ENCODE assay signal across 6 cellular contexts in genomic region chr19:11420894-11421606, GRCh38. TPM values are rescaled to one million over a fixed set of nuclear protein-coding genes. Genes with fewer than 3 reads are reported as not detected.
DNase-seq lines count a peak whose midpoint lies in the region; ATAC-seq and TF ChIP-seq lines count a peak whose summit lies in the region.

No MANE protein-coding gene starts in this region.

- 11% methylated on average over 28 of the region's 28 CpGs for WGBS in right cardiac atrium

- H3K9me3 Mint-ChIP-seq in activated CD4-positive, alpha-beta T cell treated with anti-CD3 and anti-CD28 coated beads for 36 hours (ENCODE audit: low read depth), result no peaks in the 10 kb centered on the region

- H3K4me1 ChIP-seq in right cardiac atrium (ENCODE audit: control insufficient read depth, insufficient read depth, low read length) (no peaks in the 10 kb centered on the region), tibial artery (peaks cover 0 to 51% (median 37%) of the 10 kb centered on the region in 4 donors), HAP-1 (no peaks in the 10 kb centered on the region)

- H3K4me1 Mint-ChIP-seq in activated CD4-positive, alpha-beta T cell treated with anti-CD3 and anti-CD28 coated beads for 36 hours, result peaks cover 31% of the 10 kb centered on the region

- CTCF ChIA-PET in activated CD4-positive, alpha-beta T cell treated with anti-CD3 and anti-CD28 coated beads for 36 hours (lab: Charles Lee), result interaction anchor here (0.5 to 3.7 kb wide), 7 partner anchors 13 to 179 kb away, joined by 3 to 27 read pairs (median 4); partner anchors contain the start of genes EPOR, ODAD3 and PRKCSH

- in situ Hi-C loops in HAP-1 (cut with MboI; ENCODE audit: low sequenced_read_pairs), result no loop called here

- H3K27ac ChIP-seq in right cardiac atrium (ENCODE audit: low read length), result peak overlapping the region; percentile 43
- H3K27ac ChIP-seq in tibial artery, result peak overlapping the region; percentile 67 to 79

- H3K9me3 ChIP-seq in right cardiac atrium (ENCODE audit: control insufficient read depth, low read length) (no peaks in the 10 kb centered on the region), tibial artery (no peaks in the 10 kb centered on the region), HAP-1 (no peaks in the 10 kb centered on the region)

- no peak overlapping the region for H3K27ac Mint-ChIP-seq in activated CD4-positive, alpha-beta T cell treated with anti-CD3 and anti-CD28 coated beads for 36 hours

- H3K4me3 ChIP-seq in right cardiac atrium (ENCODE audit: low read length), result peak overlapping the region; percentile 41
- peak overlapping the region; percentile 47 for H3K4me3 ChIP-seq in tibial artery
- no peak overlapping the region for H3K4me3 ChIP-seq in HAP-1

- H3K4me3 Mint-ChIP-seq in activated CD4-positive, alpha-beta T cell treated with anti-CD3 and anti-CD28 coated beads for 36 hours, result peak overlapping the region; percentile 52

- H3K27me3 ChIP-seq in right cardiac atrium (ENCODE audit: control insufficient read depth, insufficient read depth), result no peaks in the 10 kb centered on the region
- H3K27me3 ChIP-seq in tibial artery, result peaks cover 0 to 5% of the 10 kb centered on the region in 2 donors
- peaks cover 28% of the 10 kb centered on the region for H3K27me3 ChIP-seq in HAP-1 (ENCODE audit: low read depth)

- DNase-seq in activated CD4-positive, alpha-beta T cell treated with anti-CD3 and anti-CD28 coated beads for 36 hours, result peak; percentile 28
- DNase-seq in activated CD4-positive, alpha-beta T cell treated with anti-CD3 and anti-CD28 coated beads, Interleukin-2, amount 50 U/mL, for 1 hour, result no peak
- DNase-seq in right cardiac atrium (peak; percentile 65 to 87 (median 85)), tibial artery (peak in 1 of 2 donors; percentile 30), SIG-M5 treated with dmso at 0.1 percent for 504 hours (lab: John Stamatoyannopoulos, UW; ENCODE audit: unreplicated experiment) (no peak), HAP-1 (ENCODE audit: low spot score in 2 of 2) (no peak)

- TF ChIP-seq CTCF in tibial artery (IDR thresholded peaks at IDR 0.05), result no peak

- no peak for ATAC-seq in activated CD4-positive, alpha-beta T cell treated with anti-CD3 and anti-CD28 coated beads for 36 hours
- peak; percentile 20 to 39 for ATAC-seq in right cardiac atrium

- peaks cover 61% of the 10 kb centered on the region for H3K27me3 Mint-ChIP-seq in activated CD4-positive, alpha-beta T cell treated with anti-CD3 and anti-CD28 coated beads for 36 hours

- H3K36me3 ChIP-seq in tibial artery (no peaks in the 10 kb centered on the region), HAP-1 (replicated peaks) (no peaks in the 10 kb centered on the region)

- POLR2A ChIA-PET in activated CD4-positive, alpha-beta T cell treated with anti-CD3 and anti-CD28 coated beads for 36 hours (lab: Charles Lee), result interaction anchor here (0.6 to 0.9 kb wide), 3 partner anchors 46 to 1041 kb away, joined by 3 to 5 read pairs (median 4); partner anchors contain the start of genes SWSAP1 and TYK2

- no peaks in the 10 kb centered on the region for H3K36me3 Mint-ChIP-seq in activated CD4-positive, alpha-beta T cell treated with anti-CD3 and anti-CD28 coated beads for 36 hours (ENCODE audit: low read depth)

- intact Hi-C loops in activated CD4-positive, alpha-beta T cell treated with anti-CD3 and anti-CD28 coated beads for 36 hours (cut with DNase I, micrococcal nuclease), result loop anchor here (1.0 to 5.0 kb wide), 2 partner anchors 39 to 40 kb away; partner anchors contain the start of gene EPOR (in 1 of the 2)
- intact Hi-C loops in right cardiac atrium (cut with DNase I), result no loop called here
- intact Hi-C loops in tibial artery (cut with DNase I; ENCODE audit: low total_unique reads), result loop anchor here (2.0 kb wide), 1 partner anchor 38 kb away; no protein-coding TSS in a partner anchor

RNA-seq across cellular contexts. Expression of gene RGL3, which starts 1.9 kb away (rescaled TPM):
- not detected for total RNA-seq in activated CD4-positive, alpha-beta T cell treated with anti-CD3 and anti-CD28 coated beads for 36 hours
- total RNA-seq in right cardiac atrium, result 10 to 100 TPM; 14.0 to 25.2 (median 14.5) TPM
- polyA plus RNA-seq in right cardiac atrium, result 16.1 TPM

RNA-seq across cellular contexts. Expression of gene ODAD3, which starts 13.9 kb away (rescaled TPM):
- under 1 TPM; 0.16 to 0.25 TPM for total RNA-seq in activated CD4-positive, alpha-beta T cell treated with anti-CD3 and anti-CD28 coated beads for 36 hours
- total RNA-seq in right cardiac atrium, result 1 to 10 TPM; 1.0 to 1.2 (median 1.0) TPM
- 1.1 TPM for polyA plus RNA-seq in right cardiac atrium

RNA-seq across cellular contexts. Expression of gene PRKCSH, which starts 14.4 kb away (rescaled TPM):
- 100 to 1,000 TPM; 225 to 269 TPM for total RNA-seq in activated CD4-positive, alpha-beta T cell treated with anti-CD3 and anti-CD28 coated beads for 36 hours
- 100 to 1,000 TPM; 125 to 158 (median 137) TPM for total RNA-seq in right cardiac atrium
- polyA plus RNA-seq in right cardiac atrium, result 80.1 TPM

RNA-seq across cellular contexts. Expression of gene EPOR, which starts 36.9 kb away (rescaled TPM):
- 1 to 10 TPM; 8.0 to 8.4 TPM for total RNA-seq in activated CD4-positive, alpha-beta T cell treated with anti-CD3 and anti-CD28 coated beads for 36 hours
- total RNA-seq in right cardiac atrium, result 10 to 100 TPM in 3 of 4 donors, 1 to 10 TPM in 1; 8.5 to 12.6 (median 11.5) TPM
- 10.3 TPM for polyA plus RNA-seq in right cardiac atrium

RNA-seq across cellular contexts. Expression of gene SWSAP1, which starts 46.6 kb away (rescaled TPM):
- 1 to 10 TPM; 1.5 to 1.7 TPM for total RNA-seq in activated CD4-positive, alpha-beta T cell treated with anti-CD3 and anti-CD28 coated beads for 36 hours
- total RNA-seq in right cardiac atrium, result 1 to 10 TPM; 1.0 to 1.9 (median 1.3) TPM
- polyA plus RNA-seq in right cardiac atrium, result 1.9 TPM

Comparison
In these comparisons a context has a peak if more than half of its experiments do, and no peak if none do; other contexts are left out.
1. DNase-seq: peak in activated CD4-positive, alpha-beta T cell treated with anti-CD3 and anti-CD28 coated beads for 36 hours (single experiment) and right cardiac atrium (3 of 3); none in activated CD4-positive, alpha-beta T cell treated with anti-CD3 and anti-CD28 coated beads, Interleukin-2, amount 50 U/mL, for 1 hour (single experiment), SIG-M5 treated with dmso at 0.1 percent for 504 hours (single experiment) and HAP-1 (0 of 2).
2. RNA of gene RGL3, which starts 1.9 kb away (total RNA-seq): 14.0 to 25.2 TPM in right cardiac atrium; not detected in activated CD4-positive, alpha-beta T cell treated with anti-CD3 and anti-CD28 coated beads for 36 hours; every median in the first group is over 10 times any median in the second.
3. intact Hi-C loops: an anchor here in activated CD4-positive, alpha-beta T cell treated with anti-CD3 and anti-CD28 coated beads for 36 hours (1.0 to 5.0 kb wide) and tibial artery (2.0 kb wide); none called in right cardiac atrium.